In genomic region chr17:81018044-81018802, GRCh38 we compare ENCODE assay signal across 8 cellular contexts. TPM values are rescaled to one million over a fixed set of nuclear protein-coding genes. Genes with fewer than 3 reads are reported as not detected.
DNase-seq lines count a peak whose midpoint lies in the region; ATAC-seq and TF ChIP-seq lines count a peak whose summit lies in the region.

No MANE protein-coding gene starts in this region.

- BruUV-seq in mammary epithelial cell (replicated peaks; lab: Mats Ljungman, UMichigan) (no TSS peak), Panc1 (replicated peaks; lab: Mats Ljungman, UMichigan) (no TSS peak)

- WGBS in mammary epithelial cell (ENCODE audit: low coverage, missing lambda C conversion rate): 87% methylated on average over 29 of the region's 29 CpGs

- no peak for DNase-seq in breast epithelium (ENCODE audit: low spot score in 2 of 2)
- DNase-seq in mammary epithelial cell: no peak
- DNase-seq in Panc1 (ENCODE audit: low read depth, low spot score): no peak
- peak; percentile 72 for DNase-seq in choroid plexus epithelial cell (ENCODE audit: low read depth)
- DNase-seq in lower lobe of right lung: peak; percentile 55
- DNase-seq in tibial artery: no peak

- no peak overlapping the region for H3K9ac ChIP-seq in mammary epithelial cell (ENCODE audit: insufficient read depth, low read length)

- CTCF ChIA-PET in mammary epithelial cell (lab: Charles Lee; ENCODE audit: low non-redundant PET): no interaction called here
- CTCF ChIA-PET in Panc1 (lab: Charles Lee): interaction anchor here (0.5 kb wide), 1 partner anchor 30 kb away, joined by 4 read pairs; no protein-coding TSS in a partner anchor

- H3K4me2 ChIP-seq in mammary epithelial cell (ENCODE audit: insufficient read depth, low read depth, low read length): no peak overlapping the region

- no peak for TF ChIP-seq POLR2A in breast epithelium (IDR thresholded peaks at IDR 0.05)

- peak; percentile 78 for ATAC-seq in Panc1
- ATAC-seq in lower lobe of right lung: peak; percentile 39 to 61
- ATAC-seq in HG03045 (IDR thresholded peaks at IDR 0.05; ENCODE audit: unreplicated experiment): no peak
- no peak for ATAC-seq in HG02798 (IDR thresholded peaks at IDR 0.05; ENCODE audit: poor library complexity, unreplicated experiment)

- H4K20me1 ChIP-seq in mammary epithelial cell (ENCODE audit: insufficient read depth, low read length): no peaks in the 10 kb centered on the region

- no peak overlapping the region for H2AFZ ChIP-seq in mammary epithelial cell (ENCODE audit: low read depth, low read length)

- H3K79me2 ChIP-seq in mammary epithelial cell (ENCODE audit: insufficient read depth, low read length): no peaks in the 10 kb centered on the region

- POLR2A ChIA-PET in Panc1 (lab: Charles Lee): no interaction called here

- TF ChIP-seq CTCF in breast epithelium (IDR thresholded peaks at IDR 0.05) (no peak), mammary epithelial cell (conservative IDR thresholded peaks at IDR 0.05 in 1 of 2, IDR thresholded peaks at IDR 0.05 in 1 of 2; ENCODE audit: extremely low read depth in 1 of 2, insufficient read depth in 1 of 2, low read depth in 1 of 2, low read length in 2 of 2) (no peak), Panc1 (IDR thresholded peaks at IDR 0.05) (no peak), choroid plexus epithelial cell (conservative IDR thresholded peaks at IDR 0.05; ENCODE audit: low read depth, low read length) (no peak), lower lobe of right lung (IDR thresholded peaks at IDR 0.05) (no peak), tibial artery (IDR thresholded peaks at IDR 0.05) (no peak)

- dilution Hi-C loops in mammary epithelial cell (cut with HindIII; ENCODE audit: low sequenced_read_pairs): loop anchor here (25.0 kb wide), 1 partner anchor 494 kb away; the partner anchor contains the start of gene ACTG1

- H3K9me3 ChIP-seq in breast epithelium (no peaks in the 10 kb centered on the region), mammary epithelial cell (replicated peaks; ENCODE audit: insufficient read depth, low read length) (no peaks in the 10 kb centered on the region), Panc1 (ENCODE audit: control insufficient read depth, insufficient read depth, low read depth, low read length) (0 out of 2 replicates have a peak, but pooled peaks cover 3% of the 10 kb centered on the region), lower lobe of right lung (no peaks in the 10 kb centered on the region), tibial artery (no peaks in the 10 kb centered on the region)

- peaks cover 0 to 14% of the 10 kb centered on the region in 2 donors for H3K4me1 ChIP-seq in breast epithelium
- peaks cover 13% of the 10 kb centered on the region for H3K4me1 ChIP-seq in mammary epithelial cell (ENCODE audit: insufficient read depth, low read length)
- H3K4me1 ChIP-seq in Panc1 (ENCODE audit: control insufficient read depth, insufficient read depth, low read length): peaks cover 28% of the 10 kb centered on the region
- peaks cover 43% of the 10 kb centered on the region for H3K4me1 ChIP-seq in lower lobe of right lung
- peaks cover 0 to 23% (median 18%) of the 10 kb centered on the region in 4 donors for H3K4me1 ChIP-seq in tibial artery

- H3K4me3 ChIP-seq in breast epithelium (peak overlapping the region; percentile 9 to 60 (median 23)), mammary epithelial cell (replicated peaks in 1 of 3; ENCODE audit: insufficient read depth in 1 of 3, low read depth in 2 of 3, low read length in 3 of 3) (no peak overlapping the region), Panc1 (ENCODE audit: low read depth in 2 of 2, low read length in 2 of 2) (peak overlapping the region; percentile 26 to 49), choroid plexus epithelial cell (ENCODE audit: low read depth, low read length) (peak overlapping the region; percentile 37), lower lobe of right lung (peak overlapping the region; percentile 40), tibial artery (peak overlapping the region; percentile 31 to 39)

- in situ Hi-C loops in mammary epithelial cell (cut with MboI; ENCODE audit: low sequenced_read_pairs in 2 of 2) (loop anchor here in 1 of 2 donors (25.0 kb wide), 1 partner anchor 219 kb away; the partner anchor contains the start of genes NDUFAF8 and TEPSIN), Panc1 (cut with HindIII; ENCODE audit: low pct_unique_long_range_greater_than_20kb, low sequenced_read_pairs) (no loop called here)

- H3K36me3 ChIP-seq in breast epithelium: no peaks in the 10 kb centered on the region
- no peaks in the 10 kb centered on the region for H3K36me3 ChIP-seq in mammary epithelial cell (ENCODE audit: insufficient read depth, low read length)
- H3K36me3 ChIP-seq in Panc1 (ENCODE audit: control insufficient read depth, insufficient read depth, low read length): no peaks in the 10 kb centered on the region
- no peaks in the 10 kb centered on the region for H3K36me3 ChIP-seq in lower lobe of right lung
- no peaks in the 10 kb centered on the region for H3K36me3 ChIP-seq in tibial artery

- H3K27ac ChIP-seq in breast epithelium: peak overlapping the region; percentile 71 to 87
- H3K27ac ChIP-seq in mammary epithelial cell (ENCODE audit: insufficient read depth, low read depth, low read length): no peak overlapping the region
- H3K27ac ChIP-seq in Panc1 (ENCODE audit: low read length): peak overlapping the region; percentile 80
- peak overlapping the region; percentile 58 for H3K27ac ChIP-seq in lower lobe of right lung
- H3K27ac ChIP-seq in tibial artery: peak overlapping the region; percentile 37 to 50

- H3K27me3 ChIP-seq in breast epithelium (peaks cover 0 to 3% of the 10 kb centered on the region in 2 donors), mammary epithelial cell (ENCODE audit: insufficient read depth, low read length) (no peaks in the 10 kb centered on the region), Panc1 (ENCODE audit: control insufficient read depth, insufficient read depth, low read length) (no peaks in the 10 kb centered on the region), lower lobe of right lung (ENCODE audit: low read depth) (no peaks in the 10 kb centered on the region), tibial artery (peaks cover 0 to 5% of the 10 kb centered on the region in 2 donors)

- intact Hi-C loops in breast epithelium (cut with DNase I; ENCODE audit: low total_unique reads) (no loop called here), mammary epithelial cell (cut with micrococcal nuclease) (no loop called here), Panc1 (cut with micrococcal nuclease; ENCODE audit: unreplicated experiment) (no loop called here), lower lobe of right lung (cut with DNase I) (no loop called here), tibial artery (cut with DNase I; ENCODE audit: low total_unique reads) (no loop called here)

RNA-seq across cellular contexts. Expression of gene BAIAP2, which starts 16.7 kb away (rescaled TPM):
- 10 to 100 TPM; 21.0 to 47.0 (median 37.6) TPM for total RNA-seq in breast epithelium
- total RNA-seq in mammary epithelial cell: 100 to 1,000 TPM in 1 of 2 donors, 10 to 100 TPM in 1; 30.8 to 114 TPM
- 40.7 TPM for polyA plus RNA-seq in mammary epithelial cell
- polyA minus RNA-seq in mammary epithelial cell: 24.5 TPM
- total RNA-seq in Panc1 (2021; ENCODE audit: unreplicated experiment): 125 TPM
- 117 TPM for polyA plus RNA-seq in Panc1 (2012; ENCODE audit: insufficient read length)
- 119 TPM for total RNA-seq in lower lobe of right lung

RNA-seq across cellular contexts. Expression of gene CHMP6, which starts 26.6 kb away (rescaled TPM):
- total RNA-seq in breast epithelium: 10 to 100 TPM; 18.6 to 30.2 (median 27.7) TPM
- total RNA-seq in mammary epithelial cell: 10 to 100 TPM; 12.0 to 28.1 TPM
- 22.9 TPM for polyA plus RNA-seq in mammary epithelial cell
- 33.4 TPM for polyA minus RNA-seq in mammary epithelial cell
- 43.7 TPM for total RNA-seq in Panc1 (2021; ENCODE audit: unreplicated experiment)
- 39.1 TPM for polyA plus RNA-seq in Panc1 (2012; ENCODE audit: insufficient read length)
- 28.8 TPM for total RNA-seq in lower lobe of right lung

Comparison
In these comparisons a context has a peak if more than half of its experiments do, and no peak if none do; other contexts are left out.
1. H3K4me3 ChIP-seq: peak in breast epithelium (3 of 3), Panc1 (2 of 2), choroid plexus epithelial cell (single experiment), lower lobe of right lung (single experiment) and tibial artery (2 of 2); none in mammary epithelial cell (0 of 3).
2. DNase-seq: peak in choroid plexus epithelial cell (single experiment) and lower lobe of right lung (single experiment); none in breast epithelium (0 of 2), mammary epithelial cell (single experiment), Panc1 (single experiment) and tibial artery (0 of 2).
3. ATAC-seq: peak in Panc1 (single experiment) and lower lobe of right lung (2 of 2); none in HG03045 (single experiment) and HG02798 (single experiment).